ENCODE assay signal across 15 cellular contexts in the genomic region with DNA sequence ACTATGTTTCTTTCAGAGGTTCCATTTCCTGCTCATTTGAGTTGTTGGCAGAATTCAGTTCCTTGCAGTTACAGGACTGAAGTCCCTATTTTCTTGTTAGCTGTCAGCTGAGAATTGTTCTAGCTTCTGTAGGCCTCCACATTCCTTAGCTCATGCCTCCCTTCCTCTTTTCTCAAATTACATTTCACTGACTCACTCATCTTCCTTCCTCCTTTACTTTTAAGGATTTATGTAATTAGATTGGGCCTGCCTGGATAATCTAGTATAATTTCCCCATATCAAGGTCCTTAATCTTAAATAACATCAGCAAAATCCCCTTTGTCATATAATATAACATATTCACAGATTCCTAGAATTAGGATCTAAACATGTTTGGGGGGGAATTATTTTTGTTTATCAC. TPM values are rescaled to one million over a fixed set of nuclear protein-coding genes. Genes with fewer than 3 reads are reported as not detected.
A peak's percentile ranks its signal among the peaks of the same experiment; 100 is the strongest.
DNase-seq lines count a peak whose midpoint lies in the region; ATAC-seq, FAIRE-seq and TF ChIP-seq lines count a peak whose summit lies in the region.
"Had no signal": no experiment of that assay in that cellular context is flagged by ENCODE, and none has a peak within 500 bp of the region (broad histone marks: within the 10 kb centered on the region; RNA-seq: fewer than 3 reads in every experiment).

No MANE protein-coding gene starts in this region.

- TF ChIP-seq CTCF in right atrium auricular region (IDR thresholded peaks at IDR 0.05) = no peak
- TF ChIP-seq CTCF in foreskin keratinocyte (conservative IDR thresholded peaks at IDR 0.05) = no peak

- H3K27me3 ChIP-seq in right atrium auricular region (no peaks in the 10 kb centered on the region), foreskin keratinocyte (no peaks in the 10 kb centered on the region)
- H3K27me3 ChIP-seq: adrenal gland, uterus had no signal

- H3K4me1 ChIP-seq in right atrium auricular region (no peaks in the 10 kb centered on the region), foreskin keratinocyte (peaks cover 15% of the 10 kb centered on the region)
- H3K4me1 ChIP-seq: adrenal gland, uterus had no signal

- H3K27me3 Mint-ChIP-seq in T-cell = peaks cover 0 to 7% of the 10 kb centered on the region in 2 donors

- H3K27ac ChIP-seq in right atrium auricular region (no peak overlapping the region), foreskin keratinocyte (no peak overlapping the region)
- H3K27ac ChIP-seq: adrenal gland, uterus had no signal

- H3K36me3 Mint-ChIP-seq in T-cell = no peaks in the 10 kb centered on the region

- H3K4me3 ChIP-seq in right atrium auricular region = no peak overlapping the region
- H3K4me3 ChIP-seq: adrenal gland, uterus had no signal

- H3K9me3 ChIP-seq in right atrium auricular region = peaks cover 0 to 10% of the 10 kb centered on the region in 2 donors
- H3K9me3 ChIP-seq: adrenal gland, uterus had no signal

- H3K27ac Mint-ChIP-seq in T-cell = no peak overlapping the region
- H3K27ac Mint-ChIP-seq: T-helper 1 cell treated with Interleukin-12 subunit alpha and Interleukin-12 subunit beta and Interleukin-4 antibody, amounts not matched to agents 30 μg/mL and 1 μg/mL, for 36 hours had no signal

- CTCF ChIA-PET in T-cell (lab: Charles Lee) = no interaction called here

- no peaks in the 10 kb centered on the region for H3K4me1 Mint-ChIP-seq in T-cell

- ATAC-seq in Right ventricle myocardium superior (ENCODE audit: poor library complexity) = peak; percentile 27
- ATAC-seq in foreskin keratinocyte = peak; percentile 77
- no peak for ATAC-seq in T-cell (replicated peaks in 1 of 4)
- ATAC-seq: esophagus mucosa had no signal

- peaks cover 0 to 3% (median 0%) of the 10 kb centered on the region in 3 donors for H3K9me3 Mint-ChIP-seq in T-cell

- DNase-seq in Right ventricle myocardium superior (no peak), right atrium auricular region (ENCODE audit: low spot score) (no peak), SKM-1 treated with dmso at 0.1 percent for 144 hours (lab: John Stamatoyannopoulos, UW; ENCODE audit: unreplicated experiment) (peak; percentile 31), foreskin keratinocyte (peak; percentile 34 to 62), urothelium cell line (ENCODE audit: low spot score) (peak; percentile 49), T-cell (no peak), putamen (ENCODE audit: low spot score) (no peak)
- DNase-seq in activated CD8-positive, alpha-beta memory T cell treated with anti-CD3 and anti-CD28 coated beads for 24 hours = no peak
- DNase-seq: adrenal gland, NCI-H446 treated with DMSO at 0.1 percent for 48 hours, retina, uterus had no signal

- POLR2A ChIA-PET in T-cell (lab: Charles Lee) = no interaction called here

- intact Hi-C loops in Right ventricle myocardium superior (cut with DNase I) = no loop called here

- no peaks in the 10 kb centered on the region for H3K36me3 ChIP-seq in right atrium auricular region
- H3K36me3 ChIP-seq: adrenal gland, uterus had no signal

- no peak for FAIRE-seq in urothelium cell line (lab: Jason Lieb, UNC)
- FAIRE-seq: H1 had no signal

- no peak overlapping the region for H3K4me3 Mint-ChIP-seq in T-cell
- H3K4me3 Mint-ChIP-seq: T-helper 1 cell treated with Interleukin-12 subunit alpha and Interleukin-12 subunit beta and Interleukin-4 antibody, amounts not matched to agents 30 μg/mL and 1 μg/mL, for 36 hours had no signal

RNA-seq across cellular contexts. Expression of a gene that starts 40.6 kb away (rescaled TPM):
- total RNA-seq in Right ventricle myocardium superior = 25.3 TPM
- 10 to 100 TPM; 27.3 to 51.4 TPM for total RNA-seq in right atrium auricular region
- total RNA-seq in foreskin keratinocyte = 9.6 and 11.1 TPM in 2 replicates
- polyA plus RNA-seq in foreskin keratinocyte = 1.8 and 3.0 TPM in 2 replicates
- total RNA-seq in T-cell = 1 to 10 TPM in 4 of 5 donors, under 1 TPM in 1; 0.62 to 2.9 (median 1.4) TPM

Comparison
In these comparisons a context has a peak if more than half of its experiments do, and no peak if none do; other contexts are left out.
1. ATAC-seq: peak in Right ventricle myocardium superior (single experiment) and foreskin keratinocyte (single experiment); none in T-cell (0 of 4).
2. DNase-seq: peak in SKM-1 treated with dmso at 0.1 percent for 144 hours (single experiment), foreskin keratinocyte (2 of 2) and urothelium cell line (single experiment); none in Right ventricle myocardium superior (single experiment), right atrium auricular region (single experiment), T-cell (0 of 34), activated CD8-positive, alpha-beta memory T cell treated with anti-CD3 and anti-CD28 coated beads for 24 hours (single experiment) and putamen (single experiment).